In the genomic region with DNA sequence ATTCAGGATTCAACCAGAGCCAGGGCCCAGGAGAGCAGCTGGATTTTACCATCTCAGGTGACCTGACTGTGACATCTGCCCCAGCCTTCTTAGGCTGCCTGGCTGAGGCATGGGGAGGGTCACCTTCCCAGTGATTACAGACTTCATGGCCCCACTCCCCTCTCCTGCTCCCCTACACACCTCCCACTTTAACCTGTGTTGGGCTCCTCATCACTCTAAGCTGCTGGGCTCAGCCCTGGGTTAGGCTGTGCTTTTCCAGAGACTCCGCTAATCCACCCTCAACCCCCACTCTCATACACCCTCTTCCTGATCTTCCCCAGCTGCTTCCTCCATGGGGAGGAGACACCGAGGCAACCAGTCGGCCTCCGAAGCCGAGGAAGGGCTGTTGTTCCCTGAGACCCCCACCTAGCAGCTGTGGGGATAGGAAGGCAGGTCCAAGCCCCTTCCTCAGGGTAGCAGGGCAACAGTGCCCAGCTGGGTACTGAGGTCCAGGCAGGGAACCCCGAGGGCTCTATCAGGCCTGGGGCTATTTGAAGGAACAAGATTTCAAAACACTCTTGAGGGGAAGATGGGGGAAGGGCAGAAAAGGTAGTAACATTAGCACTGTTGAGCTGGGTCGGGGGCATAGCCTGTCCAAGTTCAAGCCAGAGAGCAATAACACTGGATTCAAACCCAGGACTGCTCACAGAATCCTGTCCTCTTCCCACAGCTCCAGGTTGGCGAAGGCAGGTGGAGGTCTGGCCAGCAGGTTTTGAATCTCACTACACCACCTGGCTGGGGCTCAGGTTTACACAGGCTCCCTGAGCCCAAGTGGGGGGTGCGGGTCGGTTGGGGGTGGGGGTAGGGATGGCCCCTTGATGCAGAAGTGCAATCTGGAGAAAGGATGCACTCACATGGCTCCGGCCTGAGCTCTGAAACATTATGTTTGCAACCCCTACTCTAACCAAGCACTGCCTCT, we compare ENCODE assay signal across 9 cellular contexts. TPM values are rescaled to one million over a fixed set of nuclear protein-coding genes. Genes with fewer than 3 reads are reported as not detected.
DNase-seq lines count a peak whose midpoint lies in the region; ATAC-seq and TF ChIP-seq lines count a peak whose summit lies in the region.
"Had no signal": no experiment of that assay in that cellular context is flagged by ENCODE, and none has a peak within 500 bp of the region (broad histone marks: within the 10 kb centered on the region; RNA-seq: fewer than 3 reads in every experiment).

No MANE protein-coding gene starts in this region.

- no peaks in the 10 kb centered on the region for H3K9me3 Mint-ChIP-seq in progenitor cell of endocrine pancreas (ENCODE audit: low read depth)

- 90% methylated on average over 9 of the region's 11 CpGs for WGBS in SK-N-SH (ENCODE audit: low lambda C conversion rate)
- WGBS in gastroesophageal sphincter (ENCODE audit: low coverage in 1 of 2), 2 donors = 67 to 90% methylated on average over 1 to 3 of the region's 11 CpGs
- WGBS in smooth muscle cell (ENCODE audit: low lambda C conversion rate) = 64% methylated on average over 11 of the region's 11 CpGs
- WGBS in thyroid gland, 2 donors = 65 to 82% methylated on average over 9 to 11 of the region's 11 CpGs

- TF ChIP-seq EP300 in SK-N-SH (IDR thresholded peaks at IDR 0.05; ENCODE audit: borderline replicate concordance in 1 of 2, low read depth in 1 of 2, low read length in 1 of 2) (no peak), gastroesophageal sphincter (IDR thresholded peaks at IDR 0.05) (no peak)

- H3K9ac ChIP-seq in SK-N-SH (no peak overlapping the region), smooth muscle cell (ENCODE audit: low read depth) (no peak overlapping the region)

- H3K4me3 ChIP-seq in SK-N-SH (ENCODE audit: low read depth in 2 of 2, low read length in 1 of 2) (peak overlapping the region in 1 of 2 experiments; percentile 83; a peak in 1 of 4 replicates), RWPE2 (ENCODE audit: severe bottlenecking) (no peak overlapping the region), gastroesophageal sphincter (peak overlapping the region in 1 of 2 donors; percentile 79), smooth muscle cell (peak overlapping the region; percentile 69), thyroid gland (replicated peaks in 1 of 3) (no peak overlapping the region)

- TF ChIP-seq CTCF in SK-N-SH (IDR thresholded peaks at IDR 0.05) = no peak
- no peak for TF ChIP-seq CTCF in RWPE2 (IDR thresholded peaks at IDR 0.05; ENCODE audit: poor library complexity, severe bottlenecking)
- TF ChIP-seq CTCF in gastroesophageal sphincter (IDR thresholded peaks at IDR 0.05) = no peak
- no peak for TF ChIP-seq CTCF in smooth muscle cell (IDR thresholded peaks at IDR 0.05; ENCODE audit: borderline replicate concordance, insufficient read depth, poor library complexity, severe bottlenecking)
- TF ChIP-seq CTCF in thyroid gland (IDR thresholded peaks at IDR 0.05) = no peak
- no peak for TF ChIP-seq CTCF in progenitor cell of endocrine pancreas (IDR thresholded peaks at IDR 0.05; ENCODE audit: unreplicated experiment)

- no peak for TF ChIP-seq POLR2A in gastroesophageal sphincter (IDR thresholded peaks at IDR 0.05)
- TF ChIP-seq POLR2A in thyroid gland (IDR thresholded peaks at IDR 0.05) = no peak

- DNase-seq in SK-N-SH (peak; percentile 34), RWPE2 (ENCODE audit: low spot score) (no peak), smooth muscle cell (lab: John Stamatoyannopoulos, UW; ENCODE audit: unreplicated experiment) (no peak), activated gamma-delta T cell treated with Interleukin-2 at 50 U/mL for 16 hours (no peak), thyroid gland (no peak), progenitor cell of endocrine pancreas (ENCODE audit: low spot score, unreplicated experiment) (no peak)
- DNase-seq: effector CD8-positive, alpha-beta T cell had no signal

- intact Hi-C loops in thyroid gland (cut with DNase I) = no loop called here

- peaks cover 0 to under 1% of the 10 kb centered on the region in 2 experiments for H3K36me3 ChIP-seq in SK-N-SH (replicated peaks in 1 of 2; ENCODE audit: control insufficient read depth in 1 of 2, insufficient read depth in 2 of 2, low read length in 1 of 2)
- peaks cover 9% of the 10 kb centered on the region for H3K36me3 ChIP-seq in RWPE2 (ENCODE audit: low read depth)
- H3K36me3 ChIP-seq in gastroesophageal sphincter = no peaks in the 10 kb centered on the region
- no peaks in the 10 kb centered on the region for H3K36me3 ChIP-seq in smooth muscle cell (ENCODE audit: low read depth)
- no peaks in the 10 kb centered on the region for H3K36me3 ChIP-seq in thyroid gland

- H3K4me1 ChIP-seq in SK-N-SH (ENCODE audit: control insufficient read depth in 1 of 2, insufficient read depth in 2 of 2, low read depth in 1 of 2, low read length in 1 of 2) = peaks cover 27 to 36% of the 10 kb centered on the region in 2 experiments; a peak in 2 of 4 replicates
- H3K4me1 ChIP-seq in RWPE2 (ENCODE audit: insufficient read depth, poor library complexity, severe bottlenecking) = peaks cover 9% of the 10 kb centered on the region
- H3K4me1 ChIP-seq in gastroesophageal sphincter = peaks cover 0 to 70% (median 34%) of the 10 kb centered on the region in 3 donors
- peaks cover 35% of the 10 kb centered on the region for H3K4me1 ChIP-seq in smooth muscle cell (ENCODE audit: low read depth)
- H3K4me1 ChIP-seq in thyroid gland = peaks cover 17 to 30% of the 10 kb centered on the region in 2 donors

- no peaks in the 10 kb centered on the region for H3K9me3 ChIP-seq in SK-N-SH
- H3K9me3 ChIP-seq in RWPE2 (ENCODE audit: severe bottlenecking) = no peaks in the 10 kb centered on the region
- no peaks in the 10 kb centered on the region for H3K9me3 ChIP-seq in gastroesophageal sphincter
- H3K9me3 ChIP-seq in smooth muscle cell (replicated peaks; ENCODE audit: low read depth) = no peaks in the 10 kb centered on the region
- H3K9me3 ChIP-seq in thyroid gland = no peaks in the 10 kb centered on the region

- TF ChIP-seq RAD21 in SK-N-SH (IDR thresholded peaks at IDR 0.05; ENCODE audit: low read length) = no peak

- CTCF ChIA-PET in SK-N-SH (lab: Yijun Ruan, JAX) = interaction anchor here (0.7 to 50.3 kb wide), 8 partner anchors 9 to 476 kb away, joined by 3 to 1901 read pairs (median 20); a partner anchor contains a TSS

- H3K79me2 ChIP-seq in SK-N-SH (ENCODE audit: insufficient read depth) (peaks cover 22% of the 10 kb centered on the region), smooth muscle cell (ENCODE audit: low read depth) (peaks cover 8% of the 10 kb centered on the region)

- H3K36me3 Mint-ChIP-seq in progenitor cell of endocrine pancreas (ENCODE audit: insufficient read depth) = no peaks in the 10 kb centered on the region

- peaks cover 14% of the 10 kb centered on the region; the same call in 1 of the 2 replicates for H4K20me1 ChIP-seq in SK-N-SH (ENCODE audit: insufficient read depth)
- peaks cover 16% of the 10 kb centered on the region for H4K20me1 ChIP-seq in smooth muscle cell (ENCODE audit: low read depth)

- H3K4me3 Mint-ChIP-seq in progenitor cell of endocrine pancreas (ENCODE audit: low read depth) = no peak overlapping the region

- H3K27ac ChIP-seq in SK-N-SH (ENCODE audit: low read depth in 2 of 2, low read length in 1 of 2) (no peak overlapping the region), RWPE2 (ENCODE audit: poor library complexity, severe bottlenecking) (peak overlapping the region; percentile 34), gastroesophageal sphincter (peak overlapping the region in 3 of 4 donors; percentile 89 to 94 (median 93)), smooth muscle cell (ENCODE audit: low read depth) (no peak overlapping the region), thyroid gland (peak overlapping the region in 1 of 3 donors; percentile 95)

- H3K27me3 ChIP-seq in SK-N-SH (ENCODE audit: insufficient read depth) (no peaks in the 10 kb centered on the region), RWPE2 (ENCODE audit: insufficient read depth, poor library complexity, severe bottlenecking) (no peaks in the 10 kb centered on the region), gastroesophageal sphincter (no peaks in the 10 kb centered on the region), smooth muscle cell (ENCODE audit: low read depth) (no peaks in the 10 kb centered on the region), thyroid gland (no peaks in the 10 kb centered on the region)

- H3K4me1 Mint-ChIP-seq in progenitor cell of endocrine pancreas (ENCODE audit: low read depth) = peaks cover 13% of the 10 kb centered on the region

- ATAC-seq in SK-N-SH treated with all-trans-retinoic acid at 6 μM for 48 hours (no peak), RWPE2 (ENCODE audit: low read depth) (no peak), gastroesophageal sphincter (no peak)

- POLR2A ChIA-PET in SK-N-SH (lab: Yijun Ruan, JAX) = interaction anchor here (0.9 to 1.2 kb wide), 4 partner anchors 9 to 61 kb away, joined by 3 to 4 read pairs (median 4); no protein-coding TSS in a partner anchor

- peaks cover 54% of the 10 kb centered on the region for H3K27me3 Mint-ChIP-seq in progenitor cell of endocrine pancreas

- H3K4me2 ChIP-seq in SK-N-SH (peak overlapping the region; percentile 98), smooth muscle cell (peak overlapping the region; percentile 84)

- no peaks in the 10 kb centered on the region for H3K9me2 ChIP-seq in SK-N-SH

- no peak overlapping the region for H3K27ac Mint-ChIP-seq in progenitor cell of endocrine pancreas

- H3F3A ChIP-seq in SK-N-SH (replicated peaks; ENCODE audit: insufficient read depth) (peaks cover 32% of the 10 kb centered on the region), smooth muscle cell (ENCODE audit: low read depth) (peaks cover 20% of the 10 kb centered on the region)

- no peak overlapping the region for H2AFZ ChIP-seq in SK-N-SH (ENCODE audit: low read depth)
- H2AFZ ChIP-seq in smooth muscle cell (ENCODE audit: low read depth) = no peak overlapping the region

RNA-seq across cellular contexts. Expression of a gene that starts 1.8 kb away (rescaled TPM):
- polyA plus RNA-seq in SK-N-SH (2012; rRNA removed) = 80.4 and 82.0 TPM in 2 replicates
- polyA plus RNA-seq in SK-N-SH (2012; cell fraction: cytosol; rRNA removed) = 32.4 and 59.8 TPM in 2 replicates
- polyA plus RNA-seq in SK-N-SH (2012; cell fraction: nucleus; rRNA removed) = 120 and 129 TPM in 2 replicates
- 10 to 100 TPM; 36.9 to 87.1 (median 43.3) TPM for total RNA-seq in gastroesophageal sphincter
- 48.4 and 56.0 TPM in 2 replicates for total RNA-seq in smooth muscle cell
- polyA plus RNA-seq in smooth muscle cell = 99.4 and 129 TPM in 2 replicates
- 10 to 100 TPM; 12.3 to 37.9 (median 22.9) TPM for total RNA-seq in thyroid gland
- total RNA-seq in progenitor cell of endocrine pancreas = 23.4 and 28.4 TPM in 2 replicates

RNA-seq across cellular contexts. Expression of a gene that starts 46.5 kb away (rescaled TPM):
- polyA plus RNA-seq in SK-N-SH (2012; rRNA removed) (1.5 and 3.4 TPM in 2 replicates), smooth muscle cell (0.83 and 1.5 TPM in 2 replicates)
- 1.8 and 5.2 TPM in 2 replicates for polyA plus RNA-seq in SK-N-SH (2012; cell fraction: cytosol; rRNA removed)
- polyA plus RNA-seq in SK-N-SH (2012; cell fraction: nucleus; rRNA removed) = 8.1 and 19.1 TPM in 2 replicates
- total RNA-seq in gastroesophageal sphincter (1 to 10 TPM in 1 of 4 donors, under 1 TPM in 3; 0.40 to 1.2 (median 0.82) TPM), smooth muscle cell (0.09 and 2.5 TPM in 2 replicates), thyroid gland (1 to 10 TPM in 1 of 4 donors, under 1 TPM in 1, not detected in 2; 0.78 to 1.1 TPM), progenitor cell of endocrine pancreas (0.86 and 2.9 TPM in 2 replicates)

RNA-seq across cellular contexts. Expression of a gene that starts 47.6 kb away (rescaled TPM):
- polyA plus RNA-seq in SK-N-SH (2012; rRNA removed) (24.0 and 29.1 TPM in 2 replicates), smooth muscle cell (90.2 and 109 TPM in 2 replicates)
- polyA plus RNA-seq in SK-N-SH (2012; cell fraction: cytosol; rRNA removed) = 20.5 and 25.9 TPM in 2 replicates
- polyA plus RNA-seq in SK-N-SH (2012; cell fraction: nucleus; rRNA removed) = 31.2 and 40.6 TPM in 2 replicates
- total RNA-seq in gastroesophageal sphincter (10 to 100 TPM in 1 of 4 donors, 1 to 10 TPM in 3; 2.8 to 19.0 (median 6.6) TPM), smooth muscle cell (37.5 and 45.1 TPM in 2 replicates), thyroid gland (10 to 100 TPM in 2 of 4 donors, 1 to 10 TPM in 2; 5.4 to 21.2 (median 11.3) TPM), progenitor cell of endocrine pancreas (36.8 TPM in 2 replicates)

Comparison
In these comparisons a context has a peak if more than half of its experiments do, and no peak if none do; other contexts are left out.
1. H3K27ac ChIP-seq: peak in RWPE2 (single experiment) and gastroesophageal sphincter (3 of 4); none in SK-N-SH (0 of 2) and smooth muscle cell (single experiment).